ENCODE assay signal across 8 cellular contexts in genomic region chr16:79598341-79599181, GRCh38. TPM values are rescaled to one million over a fixed set of nuclear protein-coding genes. Genes with fewer than 3 reads are reported as not detected.
A peak's percentile ranks its signal among the peaks of the same experiment; 100 is the strongest.
DNase-seq lines count a peak whose midpoint lies in the region; ATAC-seq, FAIRE-seq and TF ChIP-seq lines count a peak whose summit lies in the region.

No MANE protein-coding gene starts in this region.

- no peak for TF ChIP-seq POLR2A in GM12891 (IDR thresholded peaks at IDR 0.05; ENCODE audit: low read depth, low read length)

- H3K27me3 ChIP-seq in NT2/D1 (ENCODE audit: insufficient read depth, insufficient read length) (no peaks in the 10 kb centered on the region), right atrium auricular region (no peaks in the 10 kb centered on the region), parathyroid adenoma (ENCODE audit: control insufficient read depth, insufficient read depth, low read length) (no peaks in the 10 kb centered on the region)

- DNase-seq in H4 (ENCODE audit: low spot score) (peak; percentile 79), NT2/D1 (ENCODE audit: low read depth, low spot score) (peak; percentile 77), right atrium auricular region (ENCODE audit: low spot score) (peak; percentile 71), GM10248 (ENCODE audit: extremely low spot score) (no peak), GM12891 (ENCODE audit: insufficient read length, low spot score) (no peak)
- DNase-seq in activated naive CD8-positive, alpha-beta T cell treated with anti-CD3 and anti-CD28 coated beads, Interleukin-2, amount 50 U/mL, for 24 hours: peak; percentile 35

- peaks cover 37% of the 10 kb centered on the region for H3K4me1 Mint-ChIP-seq in activated naive CD8-positive, alpha-beta T cell treated with anti-CD3 and anti-CD28 coated beads, Interleukin-2, amount 50 U/mL, for 24 hours

- H3K4me3 ChIP-seq in NT2/D1 (ENCODE audit: insufficient read length, low read depth) (peak overlapping the region; percentile 75), right atrium auricular region (peak overlapping the region; percentile 52 to 58), parathyroid adenoma (ENCODE audit: low read depth, low read length) (peak overlapping the region; percentile 97)

- H3K9ac ChIP-seq in NT2/D1 (ENCODE audit: insufficient read length, low read depth) (peak overlapping the region; percentile 89), parathyroid adenoma (peak overlapping the region; percentile 90)

- H3K4me3 Mint-ChIP-seq in activated naive CD8-positive, alpha-beta T cell treated with anti-CD3 and anti-CD28 coated beads, Interleukin-2, amount 50 U/mL, for 24 hours: peak overlapping the region; percentile 77

- H3K36me3 ChIP-seq in NT2/D1 (ENCODE audit: insufficient read depth, insufficient read length, low read length): peaks cover 2% of the 10 kb centered on the region
- no peaks in the 10 kb centered on the region for H3K36me3 ChIP-seq in right atrium auricular region
- peaks cover 27% of the 10 kb centered on the region for H3K36me3 ChIP-seq in parathyroid adenoma (ENCODE audit: control insufficient read depth, insufficient read depth, low read length)

- TF ChIP-seq CTCF in right atrium auricular region (IDR thresholded peaks at IDR 0.05) (no peak), parathyroid adenoma (IDR thresholded peaks at IDR 0.05) (peak; percentile 20), GM10248 (IDR thresholded peaks at IDR 0.05; ENCODE audit: control extremely low read depth, extremely low read depth, low read depth, missing control alignments) (no peak)

- ATAC-seq in activated naive CD8-positive, alpha-beta T cell treated with anti-CD3 and anti-CD28 coated beads, Interleukin-2, amount 50 U/mL, for 24 hours: no peak
- ATAC-seq in HG03108 (IDR thresholded peaks at IDR 0.05; ENCODE audit: unreplicated experiment): no peak

- peaks cover 40% of the 10 kb centered on the region for H3K79me2 ChIP-seq in parathyroid adenoma

- peaks cover 7% of the 10 kb centered on the region for H3K36me3 Mint-ChIP-seq in activated naive CD8-positive, alpha-beta T cell treated with anti-CD3 and anti-CD28 coated beads, Interleukin-2, amount 50 U/mL, for 24 hours (ENCODE audit: low read depth)

- POLR2A ChIA-PET in GM10248 (lab: Yijun Ruan, JAX): no interaction called here

- CTCF ChIA-PET in GM10248 (lab: Yijun Ruan, JAX): no interaction called here

- H2AFZ ChIP-seq in parathyroid adenoma: no peak overlapping the region

- peaks cover 55% of the 10 kb centered on the region for H3K27me3 Mint-ChIP-seq in activated naive CD8-positive, alpha-beta T cell treated with anti-CD3 and anti-CD28 coated beads, Interleukin-2, amount 50 U/mL, for 24 hours

- H3K4me1 ChIP-seq in NT2/D1 (ENCODE audit: insufficient read depth, insufficient read length) (no peaks in the 10 kb centered on the region), right atrium auricular region (peaks cover 0 to 19% of the 10 kb centered on the region in 2 donors), parathyroid adenoma (peaks cover 8% of the 10 kb centered on the region)

- no peaks in the 10 kb centered on the region for H3K9me3 Mint-ChIP-seq in activated naive CD8-positive, alpha-beta T cell treated with anti-CD3 and anti-CD28 coated beads, Interleukin-2, amount 50 U/mL, for 24 hours

- H3K4me2 ChIP-seq in parathyroid adenoma (ENCODE audit: low read length): peak overlapping the region; percentile 99

- H3K27ac ChIP-seq in right atrium auricular region (peak overlapping the region; percentile 73 to 76), parathyroid adenoma (peak overlapping the region; percentile 96)

- no peak for FAIRE-seq in GM12891 (lab: Jason Lieb, UNC)

- peak overlapping the region; percentile 54 for H3K27ac Mint-ChIP-seq in activated naive CD8-positive, alpha-beta T cell treated with anti-CD3 and anti-CD28 coated beads, Interleukin-2, amount 50 U/mL, for 24 hours

- H3K9me3 ChIP-seq in NT2/D1 (ENCODE audit: insufficient read depth, low read length): no peaks in the 10 kb centered on the region
- H3K9me3 ChIP-seq in right atrium auricular region: no peaks in the 10 kb centered on the region
- no peaks in the 10 kb centered on the region for H3K9me3 ChIP-seq in parathyroid adenoma (ENCODE audit: control insufficient read depth, low read length)

TF ChIP-seq in GM12891, 5 proteins besides CTCF, POLR2A, EP300 and RAD21:
- no peak for TF ChIP-seq TAF1 (IDR thresholded peaks at IDR 0.05; ENCODE audit: low read depth, low read length)
- no peak for TF ChIP-seq POU2F2 (IDR thresholded peaks at IDR 0.05; ENCODE audit: low read depth, low read length)
- TF ChIP-seq PAX5 (IDR thresholded peaks at IDR 0.05; ENCODE audit: insufficient read depth, low read length, severe bottlenecking): no peak
- TF ChIP-seq POLR2AphosphoS5 (IDR thresholded peaks at IDR 0.05; ENCODE audit: low read depth, low read length): no peak
- no peak for TF ChIP-seq SPI1 (IDR thresholded peaks at IDR 0.05; ENCODE audit: low read depth, low read length)

RNA-seq across cellular contexts. Expression of gene MAF, which starts 2.0 kb away (rescaled TPM):
- total RNA-seq in H4 (2014; rRNA removed; shearing (Covaris generic)): 6.6 and 7.9 TPM in 2 replicates
- total RNA-seq in right atrium auricular region: 10 to 100 TPM in 1 of 2 donors, 1 to 10 TPM in 1; 5.4 to 16.7 TPM
- polyA plus RNA-seq in GM12891 (2012; ENCODE audit: low read depth, missing spikeins): not detected

Comparison
In these comparisons a context has a peak if more than half of its experiments do, and no peak if none do; other contexts are left out.
1. DNase-seq: peak in H4 (single experiment), NT2/D1 (single experiment), activated naive CD8-positive, alpha-beta T cell treated with anti-CD3 and anti-CD28 coated beads, Interleukin-2, amount 50 U/mL, for 24 hours (single experiment) and right atrium auricular region (single experiment); none in GM10248 (single experiment) and GM12891 (single experiment).
2. Peak in every context shown above with its lines, with median percentiles within 50 percentile points of each other: H3K4me3 ChIP-seq.